ENCODE assay signal across 1 cellular context in genomic region chr7:134140889-134141867, GRCh38.
TF ChIP-seq lines count a peak whose summit lies in the region.

No MANE protein-coding gene starts in this region.

TF ChIP-seq in HepG2, 621 proteins besides CTCF, POLR2A, EP300 and RAD21 (continued from another document):
- TF ChIP-seq RNF219 (CRISPR knock-in tag; IDR thresholded peaks at IDR 0.05) (no peak), KDM1A (CRISPR knock-in tag; IDR thresholded peaks at IDR 0.05) (0 out of 2 replicates have a peak, but pooled peaks have one; percentile 39), ZNF556 (CRISPR knock-in tag; IDR thresholded peaks at IDR 0.05; ENCODE audit: borderline replicate concordance) (0 out of 2 replicates have a peak, but pooled peaks have one; percentile 26), SALL1 (CRISPR knock-in tag; IDR thresholded peaks at IDR 0.05) (0 out of 2 replicates have a peak, but pooled peaks have one; percentile 17), ZNF17 (CRISPR knock-in tag; IDR thresholded peaks at IDR 0.05) (no peak), RXRB (CRISPR knock-in tag; IDR thresholded peaks at IDR 0.05; ENCODE audit: borderline replicate concordance) (0 out of 2 replicates have a peak, but pooled peaks have one; percentile 25), THAP11 (CRISPR knock-in tag; IDR thresholded peaks at IDR 0.05) (peak; percentile 64; the same call in 1 of the 2 replicates), SOX13 (IDR thresholded peaks at IDR 0.05) (no peak), SOX13 (CRISPR knock-in tag; conservative IDR thresholded peaks at IDR 0.05 in 1 of 2, IDR thresholded peaks at IDR 0.05 in 1 of 2) (no peak), GLI4 (CRISPR knock-in tag; IDR thresholded peaks at IDR 0.05; ENCODE audit: borderline replicate concordance) (no peak), KLF16 (CRISPR knock-in tag; IDR thresholded peaks at IDR 0.05) (0 out of 4 replicates have a peak, but pooled peaks of 1 of the 2 experiments have one; percentile 15), IRF2 (CRISPR knock-in tag; IDR thresholded peaks at IDR 0.05) (0 out of 2 replicates have a peak, but pooled peaks have one; percentile 42), STAG1 (CRISPR knock-in tag; IDR thresholded peaks at IDR 0.05) (peak; percentile 83), AHR (CRISPR knock-in tag; IDR thresholded peaks at IDR 0.05) (no peak), ZNF230 (CRISPR knock-in tag; IDR thresholded peaks at IDR 0.05) (no peak), ARID5B (CRISPR knock-in tag; IDR thresholded peaks at IDR 0.05) (peak; percentile 40; the same call in 1 of the 2 replicates), HNF4A (CRISPR knock-in tag; IDR thresholded peaks at IDR 0.05) (peak; percentile 43), CBX5 (CRISPR knock-in tag; IDR thresholded peaks at IDR 0.05; ENCODE audit: borderline replicate concordance) (0 out of 2 replicates have a peak, but pooled peaks have one; percentile 28), ZNF788 (CRISPR knock-in tag; IDR thresholded peaks at IDR 0.05; ENCODE audit: borderline replicate concordance) (peak; percentile 43; the same call in 1 of the 2 replicates), HDAC6 (IDR thresholded peaks at IDR 0.05; ENCODE audit: low read depth, low read length) (no peak), ARID2 (CRISPR knock-in tag; IDR thresholded peaks at IDR 0.05; ENCODE audit: borderline replicate concordance) (no peak)
